Comparison of ENCODE assay signal across 26 cellular contexts in the genomic region with DNA sequence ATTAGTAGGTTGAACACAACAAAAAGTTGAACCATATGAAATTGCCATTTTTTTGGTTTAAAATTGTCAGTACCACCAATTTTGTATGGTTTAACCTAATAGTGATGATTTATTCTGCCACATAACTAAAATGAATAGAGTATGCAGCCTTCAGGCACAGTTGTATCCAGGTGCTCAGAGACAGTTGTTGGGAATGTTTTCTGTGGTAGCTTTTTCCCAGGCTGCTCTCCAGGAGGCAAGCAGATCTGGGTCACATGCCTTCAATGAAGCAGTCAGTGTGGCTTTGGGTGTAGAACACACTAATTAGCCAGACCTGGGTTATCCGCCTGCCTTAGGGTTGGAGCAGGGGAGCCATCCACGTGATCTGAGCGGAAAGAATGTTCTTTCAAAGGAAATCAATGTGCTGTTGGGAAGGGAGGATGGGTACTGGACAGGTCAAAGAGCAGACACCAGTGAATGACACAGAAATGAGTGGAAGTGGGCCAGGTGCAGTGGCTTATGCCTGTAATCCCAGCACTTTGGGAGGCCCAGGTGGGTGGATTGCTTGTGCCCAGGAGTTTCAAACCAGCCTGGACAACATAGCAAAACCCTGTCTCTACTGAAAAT. TPM values are rescaled to one million over a fixed set of nuclear protein-coding genes. Genes with fewer than 3 reads are reported as not detected.
"Had no signal": no experiment of that assay in that cellular context is flagged by ENCODE, and none has a peak within 500 bp of the region (broad histone marks: within the 10 kb centered on the region; RNA-seq: fewer than 3 reads in every experiment).

No MANE protein-coding gene starts in this region.

- H3K9me3 ChIP-seq: body of pancreas, esophagus muscularis mucosa, tibial artery had no signal

- DNase-seq: activated CD4-positive, alpha-beta T cell treated with anti-CD3 and anti-CD28 coated beads, Interleukin-2, amount 10 ng/mL, durations not matched to agents 7 days and 5 days; activated CD8-positive, alpha-beta T cell treated with anti-CD3 and anti-CD28 coated beads for 36 hours; activated gamma-delta T cell; activated naive CD4-positive, alpha-beta T cell treated with anti-CD3 and anti-CD28 coated beads, Interleukin-2, amount 50 U/mL, for 16 hours; activated naive CD8-positive, alpha-beta T cell treated with anti-CD3 and anti-CD28 coated beads, Interleukin-2, amount 50 U/mL, for 24 hours; body of pancreas; dorsolateral prefrontal cortex; effector memory CD8-positive, alpha-beta T cell; hypothalamus; left ventricle myocardium superior; mesenchymal stem cell; naive B cell; retina; stimulated activated CD4-positive, alpha-beta T cell treated with anti-CD3 and anti-CD28 coated beads, Interleukin-12 subunit alpha, Interleukin-12 subunit beta, amount 100 ng/mL, for 4 hours; stimulated activated CD4-positive, alpha-beta T cell treated with anti-CD3 and anti-CD28 coated beads, Interleukin-4, amount 100 ng/mL, for 4 hours; stimulated activated naive CD8-positive, alpha-beta T cell treated with anti-CD3 and anti-CD28 coated beads, Interleukin-15, amount 100 ng/mL, for 72 hours; SW 1271; T-helper 17 cell; tibial artery had no signal

- ATAC-seq: activated CD4-positive, CD25-positive, alpha-beta regulatory T cell treated with anti-CD3 and anti-CD28 coated beads, Interleukin-2, amount 50 U/mL, for 24 hours; activated CD8-positive, alpha-beta T cell treated with anti-CD3 and anti-CD28 coated beads for 36 hours; activated naive CD8-positive, alpha-beta T cell treated with anti-CD3 and anti-CD28 coated beads, Interleukin-2, amount 50 U/mL, for 24 hours; body of pancreas; effector memory CD8-positive, alpha-beta T cell; left ventricle myocardium superior; stimulated activated naive CD8-positive, alpha-beta T cell treated with anti-CD3 and anti-CD28 coated beads, Interleukin-15, amount 100 ng/mL, for 72 hours; T-helper 17 cell had no signal

- H3K27me3 Mint-ChIP-seq: activated CD4-positive, alpha-beta T cell treated with anti-CD3 and anti-CD28 coated beads, Interleukin-2, amount 10 ng/mL, durations not matched to agents 7 days and 5 days; activated CD8-positive, alpha-beta T cell treated with anti-CD3 and anti-CD28 coated beads for 36 hours; activated naive CD8-positive, alpha-beta T cell treated with anti-CD3 and anti-CD28 coated beads, Interleukin-2, amount 50 U/mL, for 24 hours; effector memory CD8-positive, alpha-beta T cell; naive B cell; stimulated activated naive CD8-positive, alpha-beta T cell treated with anti-CD3 and anti-CD28 coated beads, Interleukin-15, amount 100 ng/mL, for 72 hours; T-helper 17 cell had no signal

- H3K4me3 ChIP-seq: body of pancreas, cardiac muscle cell, dorsolateral prefrontal cortex, esophagus muscularis mucosa, tibial artery had no signal

- H3K4me3 Mint-ChIP-seq: activated CD4-positive, alpha-beta T cell treated with anti-CD3 and anti-CD28 coated beads, Interleukin-2, amount 10 ng/mL, durations not matched to agents 7 days and 5 days; activated CD8-positive, alpha-beta T cell treated with anti-CD3 and anti-CD28 coated beads for 36 hours; activated naive CD8-positive, alpha-beta T cell treated with anti-CD3 and anti-CD28 coated beads, Interleukin-2, amount 50 U/mL, for 24 hours; activated T-helper 1 cell treated with anti-CD3 and anti-CD28 coated beads, Interleukin-12 subunit alpha, Interleukin-12 subunit beta, Interleukin-2, Interleukin-4 antibody, amounts not matched to agents 30 ng/mL and 10 ng/mL and 1 ng/mL, durations not matched to agents 14 hours and 24 hours and 36 hours; effector memory CD8-positive, alpha-beta T cell; stimulated activated naive CD8-positive, alpha-beta T cell treated with anti-CD3 and anti-CD28 coated beads, Interleukin-15, amount 100 ng/mL, for 72 hours; T-helper 17 cell had no signal

- H3K27ac Mint-ChIP-seq: activated CD4-positive, alpha-beta T cell treated with anti-CD3 and anti-CD28 coated beads, Interleukin-2, amount 10 ng/mL, durations not matched to agents 7 days and 5 days; activated CD8-positive, alpha-beta T cell treated with anti-CD3 and anti-CD28 coated beads for 36 hours; activated naive CD8-positive, alpha-beta T cell treated with anti-CD3 and anti-CD28 coated beads, Interleukin-2, amount 50 U/mL, for 24 hours; activated T-helper 1 cell treated with anti-CD3 and anti-CD28 coated beads, Interleukin-12 subunit alpha, Interleukin-12 subunit beta, Interleukin-2, Interleukin-4 antibody, amounts not matched to agents 30 ng/mL and 10 ng/mL and 1 ng/mL, durations not matched to agents 14 hours and 24 hours and 36 hours; effector memory CD8-positive, alpha-beta T cell; stimulated activated naive CD8-positive, alpha-beta T cell treated with anti-CD3 and anti-CD28 coated beads, Interleukin-15, amount 100 ng/mL, for 72 hours; T-helper 17 cell had no signal

- H3K27me3 ChIP-seq: body of pancreas, cardiac muscle cell, dorsolateral prefrontal cortex, esophagus muscularis mucosa, tibial artery had no signal

- H3K4me1 Mint-ChIP-seq: activated CD4-positive, alpha-beta T cell treated with anti-CD3 and anti-CD28 coated beads, Interleukin-2, amount 10 ng/mL, durations not matched to agents 7 days and 5 days; stimulated activated naive CD8-positive, alpha-beta T cell treated with anti-CD3 and anti-CD28 coated beads, Interleukin-15, amount 100 ng/mL, for 72 hours; T-helper 17 cell had no signal

- H3K4me1 ChIP-seq: body of pancreas, esophagus muscularis mucosa, tibial artery had no signal

- H3K27ac ChIP-seq: body of pancreas, cardiac muscle cell, dorsolateral prefrontal cortex, esophagus muscularis mucosa, tibial artery had no signal

- H3K9me3 Mint-ChIP-seq: activated CD4-positive, alpha-beta T cell treated with anti-CD3 and anti-CD28 coated beads, Interleukin-2, amount 10 ng/mL, durations not matched to agents 7 days and 5 days; activated naive CD8-positive, alpha-beta T cell treated with anti-CD3 and anti-CD28 coated beads, Interleukin-2, amount 50 U/mL, for 24 hours; effector memory CD8-positive, alpha-beta T cell; stimulated activated naive CD8-positive, alpha-beta T cell treated with anti-CD3 and anti-CD28 coated beads, Interleukin-15, amount 100 ng/mL, for 72 hours had no signal

- FAIRE-seq: frontal cortex had no signal

RNA-seq across cellular contexts. Expression of a gene that starts 34.5 kb away (rescaled TPM):
- total RNA-seq: activated CD4-positive, alpha-beta T cell treated with anti-CD3 and anti-CD28 coated beads, Interleukin-2, amount 10 ng/mL, durations not matched to agents 7 days and 5 days; activated CD8-positive, alpha-beta T cell treated with anti-CD3 and anti-CD28 coated beads for 36 hours; activated T-helper 1 cell treated with anti-CD3 and anti-CD28 coated beads, Interleukin-12 subunit alpha, Interleukin-12 subunit beta, Interleukin-2, Interleukin-4 antibody, amounts not matched to agents 30 ng/mL and 10 ng/mL and 1 ng/mL, durations not matched to agents 14 hours and 24 hours and 36 hours; frontal cortex had no signal
- polyA plus RNA-seq: neural cell had no signal

RNA-seq across cellular contexts. Expression of a gene that starts 43.0 kb away (rescaled TPM):
- total RNA-seq: activated CD4-positive, alpha-beta T cell treated with anti-CD3 and anti-CD28 coated beads, Interleukin-2, amount 10 ng/mL, durations not matched to agents 7 days and 5 days; activated CD8-positive, alpha-beta T cell treated with anti-CD3 and anti-CD28 coated beads for 36 hours; activated T-helper 1 cell treated with anti-CD3 and anti-CD28 coated beads, Interleukin-12 subunit alpha, Interleukin-12 subunit beta, Interleukin-2, Interleukin-4 antibody, amounts not matched to agents 30 ng/mL and 10 ng/mL and 1 ng/mL, durations not matched to agents 14 hours and 24 hours and 36 hours; body of pancreas; frontal cortex; mucosa of gallbladder; T-helper 17 cell had no signal
